Comparison of ENCODE assay signal across 1 cellular context in the genomic region with DNA sequence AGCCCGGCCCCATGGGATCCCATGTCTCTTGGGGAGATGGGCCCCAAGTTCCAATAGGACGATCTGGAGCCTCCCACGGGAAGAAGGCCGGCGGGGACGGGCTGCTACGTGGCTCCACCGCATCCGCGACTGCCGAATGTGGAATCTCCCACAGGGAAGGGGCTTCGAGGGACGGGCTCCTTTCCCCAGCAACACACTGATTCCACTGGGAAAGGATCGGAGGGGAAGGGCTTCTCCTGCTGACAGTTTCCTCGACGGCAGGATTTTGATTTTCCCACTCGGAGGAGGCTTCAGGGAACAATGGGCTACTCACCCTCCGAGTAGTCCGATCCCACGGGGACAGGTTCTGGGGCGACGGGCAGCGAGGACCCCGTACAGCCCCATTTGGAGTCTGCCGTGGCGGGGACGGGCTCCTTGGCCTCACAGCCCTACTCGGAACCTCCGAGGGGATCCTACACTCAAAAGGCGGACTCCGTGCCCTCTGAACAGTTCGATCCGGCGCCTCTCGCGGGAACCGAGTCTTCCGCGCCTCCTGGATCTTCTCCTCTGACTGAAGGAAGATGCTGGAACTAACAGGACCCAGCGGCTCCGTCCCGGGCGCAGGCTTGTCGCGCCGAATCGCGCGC.
TF ChIP-seq lines count a peak whose summit lies in the region.

No MANE protein-coding gene starts in this region.

TF ChIP-seq in GM23338, 12 proteins besides CTCF, POLR2A, EP300 and RAD21 (continued from another document):
- TF ChIP-seq, protein P1, sequence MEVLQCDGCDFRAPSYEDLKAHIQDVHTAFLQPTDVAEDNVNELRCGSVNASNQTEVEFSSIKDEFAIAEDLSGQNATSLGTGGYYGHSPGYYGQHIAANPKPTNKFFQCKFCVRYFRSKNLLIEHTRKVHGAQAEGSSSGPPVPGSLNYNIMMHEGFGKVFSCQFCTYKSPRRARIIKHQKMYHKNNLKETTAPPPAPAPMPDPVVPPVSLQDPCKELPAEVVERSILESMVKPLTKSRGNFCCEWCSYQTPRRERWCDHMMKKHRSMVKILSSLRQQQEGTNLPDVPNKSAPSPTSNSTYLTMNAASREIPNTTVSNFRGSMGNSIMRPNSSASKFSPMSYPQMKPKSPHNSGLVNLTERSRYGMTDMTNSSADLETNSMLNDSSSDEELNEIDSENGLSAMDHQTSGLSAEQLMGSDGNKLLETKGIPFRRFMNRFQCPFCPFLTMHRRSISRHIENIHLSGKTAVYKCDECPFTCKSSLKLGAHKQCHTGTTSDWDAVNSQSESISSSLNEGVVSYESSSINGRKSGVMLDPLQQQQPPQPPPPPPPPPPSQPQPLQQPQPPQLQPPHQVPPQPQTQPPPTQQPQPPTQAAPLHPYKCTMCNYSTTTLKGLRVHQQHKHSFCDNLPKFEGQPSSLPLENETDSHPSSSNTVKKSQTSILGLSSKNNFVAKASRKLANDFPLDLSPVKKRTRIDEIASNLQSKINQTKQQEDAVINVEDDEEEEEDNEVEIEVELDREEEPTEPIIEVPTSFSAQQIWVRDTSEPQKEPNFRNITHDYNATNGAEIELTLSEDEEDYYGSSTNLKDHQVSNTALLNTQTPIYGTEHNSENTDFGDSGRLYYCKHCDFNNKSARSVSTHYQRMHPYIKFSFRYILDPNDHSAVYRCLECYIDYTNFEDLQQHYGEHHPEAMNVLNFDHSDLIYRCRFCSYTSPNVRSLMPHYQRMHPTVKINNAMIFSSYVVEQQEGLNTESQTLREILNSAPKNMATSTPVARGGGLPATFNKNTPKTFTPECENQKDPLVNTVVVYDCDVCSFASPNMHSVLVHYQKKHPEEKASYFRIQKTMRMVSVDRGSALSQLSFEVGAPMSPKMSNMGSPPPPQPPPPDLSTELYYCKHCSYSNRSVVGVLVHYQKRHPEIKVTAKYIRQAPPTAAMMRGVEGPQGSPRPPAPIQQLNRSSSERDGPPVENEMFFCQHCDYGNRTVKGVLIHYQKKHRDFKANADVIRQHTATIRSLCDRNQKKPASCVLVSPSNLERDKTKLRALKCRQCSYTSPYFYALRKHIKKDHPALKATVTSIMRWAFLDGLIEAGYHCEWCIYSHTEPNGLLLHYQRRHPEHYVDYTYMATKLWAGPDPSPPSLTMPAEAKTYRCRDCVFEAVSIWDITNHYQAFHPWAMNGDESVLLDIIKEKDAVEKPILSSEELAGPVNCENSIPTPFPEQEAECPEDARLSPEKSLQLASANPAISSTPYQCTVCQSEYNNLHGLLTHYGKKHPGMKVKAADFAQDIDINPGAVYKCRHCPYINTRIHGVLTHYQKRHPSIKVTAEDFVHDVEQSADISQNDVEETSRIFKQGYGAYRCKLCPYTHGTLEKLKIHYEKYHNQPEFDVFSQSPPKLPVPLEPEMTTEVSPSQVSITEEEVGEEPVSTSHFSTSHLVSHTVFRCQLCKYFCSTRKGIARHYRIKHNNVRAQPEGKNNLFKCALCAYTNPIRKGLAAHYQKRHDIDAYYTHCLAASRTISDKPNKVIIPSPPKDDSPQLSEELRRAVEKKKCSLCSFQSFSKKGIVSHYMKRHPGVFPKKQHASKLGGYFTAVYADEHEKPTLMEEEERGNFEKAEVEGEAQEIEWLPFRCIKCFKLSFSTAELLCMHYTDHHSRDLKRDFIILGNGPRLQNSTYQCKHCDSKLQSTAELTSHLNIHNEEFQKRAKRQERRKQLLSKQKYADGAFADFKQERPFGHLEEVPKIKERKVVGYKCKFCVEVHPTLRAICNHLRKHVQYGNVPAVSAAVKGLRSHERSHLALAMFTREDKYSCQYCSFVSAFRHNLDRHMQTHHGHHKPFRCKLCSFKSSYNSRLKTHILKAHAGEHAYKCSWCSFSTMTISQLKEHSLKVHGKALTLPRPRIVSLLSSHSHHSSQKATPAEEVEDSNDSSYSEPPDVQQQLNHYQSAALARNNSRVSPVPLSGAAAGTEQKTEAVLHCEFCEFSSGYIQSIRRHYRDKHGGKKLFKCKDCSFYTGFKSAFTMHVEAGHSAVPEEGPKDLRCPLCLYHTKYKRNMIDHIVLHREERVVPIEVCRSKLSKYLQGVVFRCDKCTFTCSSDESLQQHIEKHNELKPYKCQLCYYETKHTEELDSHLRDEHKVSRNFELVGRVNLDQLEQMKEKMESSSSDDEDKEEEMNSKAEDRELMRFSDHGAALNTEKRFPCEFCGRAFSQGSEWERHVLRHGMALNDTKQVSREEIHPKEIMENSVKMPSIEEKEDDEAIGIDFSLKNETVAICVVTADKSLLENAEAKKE (CRISPR knock-in tag; IDR thresholded peaks at IDR 0.05), result no peak
